13 cellular contexts compared by ENCODE assay signal in the genomic region with DNA sequence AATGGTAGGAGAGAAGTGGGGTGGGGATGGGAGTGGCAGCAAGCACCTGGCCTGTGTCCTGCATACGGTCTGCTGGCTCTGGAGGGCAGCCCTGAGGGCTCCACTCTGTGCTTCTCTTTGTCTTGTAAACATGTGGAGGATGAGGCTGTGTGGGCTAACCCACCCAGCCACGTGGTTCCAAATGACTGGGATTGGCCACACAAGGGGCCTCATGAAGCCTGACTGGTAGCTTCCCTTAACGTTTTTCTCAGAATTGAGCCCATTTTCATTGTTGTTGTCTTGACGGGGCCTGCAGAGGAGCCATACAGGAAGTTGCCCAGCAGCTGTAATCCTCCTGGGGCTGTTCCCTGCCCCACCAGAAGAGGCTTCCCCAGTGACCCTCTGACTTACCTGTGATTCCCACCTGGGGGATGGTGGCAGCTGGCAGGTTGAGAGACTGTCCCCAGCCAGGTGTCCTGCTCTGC. TPM values are rescaled to one million over a fixed set of nuclear protein-coding genes. Genes with fewer than 3 reads are reported as not detected.
DNase-seq lines count a peak whose midpoint lies in the region; ATAC-seq and TF ChIP-seq lines count a peak whose summit lies in the region.
"Had no signal": no experiment of that assay in that cellular context is flagged by ENCODE, and none has a peak within 500 bp of the region (broad histone marks: within the 10 kb centered on the region; RNA-seq: fewer than 3 reads in every experiment).

No MANE protein-coding gene starts in this region.

- H3K27ac Mint-ChIP-seq in activated T-cell treated with anti-CD3 and anti-CD28 coated beads, Interleukin-2, amount 50 U/mL, for 24 hours: peak overlapping the region; percentile 41
- H3K27ac Mint-ChIP-seq in IgD-negative memory B cell: peak overlapping the region; percentile 23 to 81 (median 81)
- peak overlapping the region; percentile 72 for H3K27ac Mint-ChIP-seq in activated naive CD8-positive, alpha-beta T cell treated with anti-CD3 and anti-CD28 coated beads for 36 hours

- H3K27ac ChIP-seq in spleen: peak overlapping the region in 4 of 8 donors; percentile 36 to 71 (median 38)

- no peak overlapping the region for H3K4me3 Mint-ChIP-seq in activated T-cell treated with anti-CD3 and anti-CD28 coated beads, Interleukin-2, amount 50 U/mL, for 24 hours
- H3K4me3 Mint-ChIP-seq in activated T-cell treated with anti-CD3 and anti-CD28 coated beads, Interleukin-2, amount 50 U/mL, for 4 hours: no peak overlapping the region
- peak overlapping the region in 2 of 4 donors; percentile 63 to 87 for H3K4me3 Mint-ChIP-seq in IgD-negative memory B cell
- no peak overlapping the region for H3K4me3 Mint-ChIP-seq in activated naive CD8-positive, alpha-beta T cell treated with anti-CD3 and anti-CD28 coated beads for 36 hours

- TF ChIP-seq CTCF in spleen (IDR thresholded peaks at IDR 0.05 in 8 of 11, conservative IDR thresholded peaks at IDR 0.05 in 3 of 11): no peak

- intact Hi-C loops in spleen (cut with DNase I; ENCODE audit: low total_unique reads): no loop called here

- peaks cover 4 to 100% (median 91%) of the 10 kb centered on the region in 6 donors for H3K36me3 ChIP-seq in spleen

- H3K4me3 ChIP-seq in spleen: no peak overlapping the region
- H3K4me3 ChIP-seq: MG63 had no signal

- TF ChIP-seq POLR2A in spleen (IDR thresholded peaks at IDR 0.05): no peak

- no peaks in the 10 kb centered on the region for H3K9me3 Mint-ChIP-seq in activated T-cell treated with anti-CD3 and anti-CD28 coated beads, Interleukin-2, amount 50 U/mL, for 24 hours
- H3K9me3 Mint-ChIP-seq in activated T-cell treated with anti-CD3 and anti-CD28 coated beads, Interleukin-2, amount 50 U/mL, for 4 hours: no peaks in the 10 kb centered on the region
- H3K9me3 Mint-ChIP-seq in IgD-negative memory B cell: no peaks in the 10 kb centered on the region
- H3K9me3 Mint-ChIP-seq in activated naive CD8-positive, alpha-beta T cell treated with anti-CD3 and anti-CD28 coated beads for 36 hours: no peaks in the 10 kb centered on the region

- H3K36me3 Mint-ChIP-seq in activated T-cell treated with anti-CD3 and anti-CD28 coated beads, Interleukin-2, amount 50 U/mL, for 24 hours (ENCODE audit: low read depth): peaks cover 97% of the 10 kb centered on the region
- H3K36me3 Mint-ChIP-seq in activated T-cell treated with anti-CD3 and anti-CD28 coated beads, Interleukin-2, amount 50 U/mL, for 4 hours (ENCODE audit: insufficient read depth): peaks cover 35% of the 10 kb centered on the region
- H3K36me3 Mint-ChIP-seq in IgD-negative memory B cell: peaks cover 2% of the 10 kb centered on the region
- H3K36me3 Mint-ChIP-seq in activated naive CD8-positive, alpha-beta T cell treated with anti-CD3 and anti-CD28 coated beads for 36 hours: peaks cover 30% of the 10 kb centered on the region

- peaks cover 5 to 45% (median 27%) of the 10 kb centered on the region in 6 donors for H3K4me1 ChIP-seq in spleen

- H3K27me3 ChIP-seq in spleen (replicated peaks in 1 of 7): no peaks in the 10 kb centered on the region
- H3K27me3 ChIP-seq: MG63 had no signal

- ATAC-seq in activated T-cell treated with anti-CD3 and anti-CD28 coated beads, Interleukin-2, amount 50 U/mL, for 4 hours: no peak
- ATAC-seq in HG02938 (IDR thresholded peaks at IDR 0.05; ENCODE audit: unreplicated experiment): no peak

- DNase-seq in activated T-cell treated with anti-CD3 and anti-CD28 coated beads, Interleukin-2, amount 50 U/mL, for 24 hours: no peak
- DNase-seq in activated T-cell treated with anti-CD3 and anti-CD28 coated beads, Interleukin-2, amount 50 U/mL, for 4 hours: no peak
- peak; percentile 13 for DNase-seq in activated naive CD8-positive, alpha-beta T cell treated with anti-CD3 and anti-CD28 coated beads for 36 hours
- DNase-seq in spleen (peak; percentile 80), SHP77 (lab: John Stamatoyannopoulos, UW) (no peak), SKM-1 (lab: John Stamatoyannopoulos, UW; ENCODE audit: unreplicated experiment) (no peak)
- DNase-seq: activated naive CD4-positive, alpha-beta T cell treated with anti-CD3 and anti-CD28 coated beads, Interleukin-2, amount 50 U/mL, for 16 hours; H7; MG63; NCI-H2171; stimulated activated CD4-positive, alpha-beta T cell treated with anti-CD3 and anti-CD28 coated beads, Interleukin-12 subunit alpha, Interleukin-12 subunit beta, amount 100 ng/mL, for 4 hours had no signal

- H3K9me3 ChIP-seq in spleen: no peaks in the 10 kb centered on the region
- H3K9me3 ChIP-seq: MG63 had no signal

- no peaks in the 10 kb centered on the region for H3K27me3 Mint-ChIP-seq in activated T-cell treated with anti-CD3 and anti-CD28 coated beads, Interleukin-2, amount 50 U/mL, for 24 hours
- H3K27me3 Mint-ChIP-seq in activated T-cell treated with anti-CD3 and anti-CD28 coated beads, Interleukin-2, amount 50 U/mL, for 4 hours (ENCODE audit: low read depth): no peaks in the 10 kb centered on the region
- H3K27me3 Mint-ChIP-seq in IgD-negative memory B cell: no peaks in the 10 kb centered on the region
- no peaks in the 10 kb centered on the region for H3K27me3 Mint-ChIP-seq in activated naive CD8-positive, alpha-beta T cell treated with anti-CD3 and anti-CD28 coated beads for 36 hours

- H3K4me1 Mint-ChIP-seq in activated T-cell treated with anti-CD3 and anti-CD28 coated beads, Interleukin-2, amount 50 U/mL, for 24 hours (ENCODE audit: low read depth): peaks cover 6% of the 10 kb centered on the region
- peaks cover 7% of the 10 kb centered on the region for H3K4me1 Mint-ChIP-seq in activated T-cell treated with anti-CD3 and anti-CD28 coated beads, Interleukin-2, amount 50 U/mL, for 4 hours (ENCODE audit: low read depth)
- H3K4me1 Mint-ChIP-seq in IgD-negative memory B cell: peaks cover 28 to 34% (median 31%) of the 10 kb centered on the region in 3 donors
- H3K4me1 Mint-ChIP-seq in activated naive CD8-positive, alpha-beta T cell treated with anti-CD3 and anti-CD28 coated beads for 36 hours: peaks cover 8% of the 10 kb centered on the region

- 30 to 49% (median 37%) methylated on average over 3 to 4 of the region's 4 CpGs for WGBS in spleen, 5 donors

RNA-seq across cellular contexts. Expression of a gene that starts 18.0 kb away (rescaled TPM):
- 1 to 10 TPM; 5.7 to 7.1 (median 6.9) TPM for total RNA-seq in activated T-cell treated with anti-CD3 and anti-CD28 coated beads, Interleukin-2, amount 50 U/mL, for 4 hours
- polyA plus RNA-seq in IgD-negative memory B cell (49.4 TPM), spleen (10 to 100 TPM; 16.1 to 18.8 (median 17.9) TPM)
- total RNA-seq in activated naive CD8-positive, alpha-beta T cell treated with anti-CD3 and anti-CD28 coated beads for 36 hours: 1 to 10 TPM; 4.0 to 5.9 TPM
- total RNA-seq in spleen: 10 to 100 TPM; 10.2 to 62.8 (median 30.4) TPM

RNA-seq across cellular contexts. Expression of a gene that starts 34.0 kb away (rescaled TPM):
- total RNA-seq in activated T-cell treated with anti-CD3 and anti-CD28 coated beads, Interleukin-2, amount 50 U/mL, for 4 hours: 100 to 1,000 TPM; 105 to 128 (median 109) TPM
- polyA plus RNA-seq in IgD-negative memory B cell: 117 TPM
- 10 to 100 TPM; 94.3 to 94.5 TPM for total RNA-seq in activated naive CD8-positive, alpha-beta T cell treated with anti-CD3 and anti-CD28 coated beads for 36 hours
- total RNA-seq in spleen: 100 to 1,000 TPM in 2 of 7 donors, 10 to 100 TPM in 5; 72.8 to 166 (median 84.6) TPM
- 100 to 1,000 TPM in 1 of 3 donors, 10 to 100 TPM in 2; 64.2 to 100 (median 86.9) TPM for polyA plus RNA-seq in spleen

RNA-seq across cellular contexts. Expression of a gene that starts 36.9 kb away (rescaled TPM):
- total RNA-seq in activated T-cell treated with anti-CD3 and anti-CD28 coated beads, Interleukin-2, amount 50 U/mL, for 4 hours: 1 to 10 TPM; 2.0 to 3.3 (median 2.4) TPM
- 20.7 TPM for polyA plus RNA-seq in IgD-negative memory B cell
- 1 to 10 TPM; 5.2 to 5.9 TPM for total RNA-seq in activated naive CD8-positive, alpha-beta T cell treated with anti-CD3 and anti-CD28 coated beads for 36 hours
- 10 to 100 TPM; 12.0 to 21.7 (median 16.9) TPM for total RNA-seq in spleen
- polyA plus RNA-seq in spleen: 10 to 100 TPM; 15.6 to 23.5 (median 16.2) TPM

RNA-seq across cellular contexts. Expression of a gene that starts 48.1 kb away (rescaled TPM):
- 1 to 10 TPM in 1 of 3 donors, under 1 TPM in 2; 0.65 to 2.2 (median 0.69) TPM for total RNA-seq in activated T-cell treated with anti-CD3 and anti-CD28 coated beads, Interleukin-2, amount 50 U/mL, for 4 hours
- polyA plus RNA-seq in IgD-negative memory B cell: 6.6 TPM
- under 1 TPM; 0.44 to 0.64 TPM for total RNA-seq in activated naive CD8-positive, alpha-beta T cell treated with anti-CD3 and anti-CD28 coated beads for 36 hours
- total RNA-seq in spleen: 10 to 100 TPM in 1 of 7 donors, 1 to 10 TPM in 5, under 1 TPM in 1; 0.66 to 11.0 (median 3.3) TPM
- polyA plus RNA-seq in spleen: 1 to 10 TPM; 4.4 to 6.8 (median 4.7) TPM

RNA-seq across cellular contexts. Expression of a gene that starts 53.0 kb away (rescaled TPM):
- total RNA-seq in activated T-cell treated with anti-CD3 and anti-CD28 coated beads, Interleukin-2, amount 50 U/mL, for 4 hours: 100 to 1,000 TPM; 113 to 204 (median 187) TPM
- polyA plus RNA-seq in IgD-negative memory B cell (70.6 TPM), spleen (100 to 1,000 TPM; 117 to 189 (median 167) TPM)
- 100 to 1,000 TPM; 224 to 241 TPM for total RNA-seq in activated naive CD8-positive, alpha-beta T cell treated with anti-CD3 and anti-CD28 coated beads for 36 hours
- 100 to 1,000 TPM in 1 of 7 donors, 10 to 100 TPM in 6; 16.8 to 101 (median 83.4) TPM for total RNA-seq in spleen

Comparison
In these comparisons a context has a peak if more than half of its experiments do, and no peak if none do; other contexts are left out.
1. DNase-seq: peak in activated naive CD8-positive, alpha-beta T cell treated with anti-CD3 and anti-CD28 coated beads for 36 hours (single experiment) and spleen (single experiment); none in activated T-cell treated with anti-CD3 and anti-CD28 coated beads, Interleukin-2, amount 50 U/mL, for 24 hours (single experiment), activated T-cell treated with anti-CD3 and anti-CD28 coated beads, Interleukin-2, amount 50 U/mL, for 4 hours (single experiment), SHP77 (0 of 2) and SKM-1 (single experiment).
2. Peak in every context shown above with its lines, with median percentiles within 50 percentile points of each other: H3K27ac Mint-ChIP-seq.